1 cellular context compared by ENCODE assay signal in genomic region chr6:97705568-97705967, GRCh38.
TF ChIP-seq lines count a peak whose summit lies in the region.

No MANE protein-coding gene starts in this region.

TF ChIP-seq in WTC11, 78 proteins besides CTCF, POLR2A, EP300 and RAD21 (continued from another document):
- no peak for TF ChIP-seq E2F1 (CRISPR knock-in tag; IDR thresholded peaks at IDR 0.05)
- no peak for TF ChIP-seq GRHL2 (CRISPR knock-in tag; IDR thresholded peaks at IDR 0.05; ENCODE audit: insufficient replicate concordance, severe bottlenecking)
- no peak for TF ChIP-seq TP53 (CRISPR knock-in tag; IDR thresholded peaks at IDR 0.05)
